ENCODE assay signal across 8 cellular contexts in the genomic region with DNA sequence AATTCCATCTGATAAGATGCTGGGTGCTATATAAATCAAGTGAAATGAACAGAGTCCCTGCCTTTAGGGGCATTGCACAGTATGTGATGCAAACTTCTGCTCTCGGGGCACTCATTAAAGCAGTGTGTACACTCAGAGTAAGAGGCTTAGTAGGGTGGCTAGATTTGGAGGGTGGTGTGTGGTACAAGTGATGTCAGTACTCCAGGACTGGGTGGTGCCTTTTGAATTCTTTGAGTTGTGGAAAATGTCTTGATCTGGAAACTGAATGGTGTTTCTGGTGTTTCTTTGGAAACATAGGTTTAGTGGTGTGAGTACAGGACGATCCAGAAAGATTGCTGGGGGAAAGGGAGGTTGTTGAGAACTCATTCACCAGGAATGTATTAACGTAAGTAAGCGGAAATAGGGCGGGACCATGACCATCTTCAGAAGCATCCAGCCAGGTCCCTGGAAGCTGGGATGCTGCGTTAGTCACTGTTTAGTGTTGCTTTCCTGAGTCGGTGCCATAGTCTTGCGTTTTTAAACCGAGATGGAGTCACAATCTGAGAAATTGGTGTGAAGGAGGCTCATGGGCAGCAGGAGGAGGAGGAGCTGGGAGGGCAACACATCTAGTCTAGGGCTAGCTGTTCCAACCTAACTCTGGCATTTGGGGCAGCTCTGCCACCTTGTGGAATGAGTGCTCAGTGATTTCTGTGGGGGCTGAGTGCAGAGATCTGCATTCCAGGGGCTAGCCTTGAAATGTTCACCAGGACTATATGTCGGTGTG.
DNase-seq lines count a peak whose midpoint lies in the region; ATAC-seq, FAIRE-seq and TF ChIP-seq lines count a peak whose summit lies in the region.

No MANE protein-coding gene starts in this region.

- H3K9me3 ChIP-seq in HepG2 (ENCODE audit: low read length), result no peaks in the 10 kb centered on the region

- no peaks in the 10 kb centered on the region for H3K79me2 ChIP-seq in HepG2 (ENCODE audit: insufficient read depth, low read length)

- TF ChIP-seq CTCF in choroid plexus epithelial cell (conservative IDR thresholded peaks at IDR 0.05; ENCODE audit: low read depth, low read length) (peak; percentile 77), HepG2 (CRISPR knock-in tag; IDR thresholded peaks at IDR 0.05) (peak; percentile 95)

- H3K4me2 ChIP-seq in HepG2 (ENCODE audit: low read depth, low read length), result no peak overlapping the region

- H3K9ac ChIP-seq in HepG2 (ENCODE audit: insufficient read depth, low read depth, low read length), result no peak overlapping the region

- BruUV-seq in HepG2 (replicated peaks; lab: Mats Ljungman, UMichigan), result no TSS peak

- intact Hi-C loops in HepG2 (cut with micrococcal nuclease; ENCODE audit: unreplicated experiment), result loop anchor here (2.0 to 10.0 kb wide), 3 partner anchors 141 to 422 kb away; a partner anchor contains a TSS

- peak; percentile 99 for ATAC-seq in HepG2
- ATAC-seq in HG02588 (IDR thresholded peaks at IDR 0.05; ENCODE audit: unreplicated experiment), result no peak

- H3K4me3 ChIP-seq in choroid plexus epithelial cell (ENCODE audit: low read depth, low read length) (peak overlapping the region; percentile 49), HepG2 (replicated peaks in 1 of 3; ENCODE audit: insufficient read depth in 1 of 3, low read depth in 2 of 3, low read length in 3 of 3) (no peak overlapping the region)

- 59% methylated on average over 10 of the region's 10 CpGs for whole genome bisulfite sequencing in HepG2 (ENCODE audit: low lambda C conversion rate)

- in situ Hi-C loops in HepG2 (cut with HindIII; ENCODE audit: extremely low pct_ligation_motif_present, low pct_unique_long_range_greater_than_20kb), result loop anchor here (5.0 kb wide), 1 partner anchor 142 kb away; a partner anchor contains a TSS

- H3K36me3 ChIP-seq in HepG2 (replicated peaks in 1 of 2; ENCODE audit: control insufficient read depth in 1 of 2, insufficient read depth in 2 of 2, low read length in 2 of 2), result peaks cover 0 to 4% of the 10 kb centered on the region in 2 experiments; a peak in 2 of 5 replicates

- TF ChIP-seq EP300 in HepG2 (IDR thresholded peaks at IDR 0.05; ENCODE audit: low read depth in 2 of 2, low read length in 2 of 2) (no peak), HepG2 (CRISPR knock-in tag; IDR thresholded peaks at IDR 0.05; ENCODE audit: borderline replicate concordance) (no peak)

- POLR2A ChIA-PET in HepG2 (lab: Yijun Ruan, JAX), result interaction anchor here (1.0 to 3.7 kb wide), 3 partner anchors 70 to 141 kb away, joined by 4 to 28 read pairs (median 6); a partner anchor contains a TSS

- no peaks in the 10 kb centered on the region for H4K20me1 ChIP-seq in HepG2 (ENCODE audit: insufficient read depth, low read length)

- FAIRE-seq in HepG2 (lab: Jason Lieb, UNC), result peak; percentile 99

- H2AFZ ChIP-seq in HepG2 (ENCODE audit: low read length), result no peak overlapping the region

- no peaks in the 10 kb centered on the region for H3K4me1 ChIP-seq in HepG2 (ENCODE audit: insufficient read depth, low read length)

- H3K27ac ChIP-seq in HepG2 (ENCODE audit: extremely low read length, insufficient read depth, low read length), result no peak overlapping the region

- TF ChIP-seq RAD21 in HepG2 (CRISPR knock-in tag; IDR thresholded peaks at IDR 0.05), result peak; percentile 95

- CTCF ChIA-PET in HepG2 (lab: Yijun Ruan, JAX; ENCODE audit: low intra/inter-chr PET ratio, low total read pairs), result interaction anchor here (0.6 to 1.8 kb wide), 5 partner anchors 197 to 395 kb away, joined by 3 to 7 read pairs (median 4); no protein-coding TSS in a partner anchor

- DNase-seq in activated CD4-positive, CD25-positive, alpha-beta regulatory T cell (lab: John Stamatoyannopoulos, UW), result peak in 3 of 4 experiments; percentile 7 to 23 (median 22)
- DNase-seq in activated CD4-positive, CD25-positive, alpha-beta regulatory T cell treated with anti-CD3 and anti-CD28 coated beads, Interleukin-2, amount 50 U/mL, for 72 hours, result no peak
- DNase-seq in NCI-H2227 (lab: John Stamatoyannopoulos, UW; ENCODE audit: unreplicated experiment) (peak; percentile 75), choroid plexus epithelial cell (ENCODE audit: low read depth) (peak; percentile 99), HepG2 (ENCODE audit: low spot score) (peak; percentile 82)
- peak; percentile 46 to 60 for DNase-seq in activated CD4-positive, alpha-beta T cell treated with anti-CD3 and anti-CD28 coated beads for 4 hours
- peak; percentile 38 for DNase-seq in stimulated activated CD4-positive, alpha-beta T cell treated with anti-CD3 and anti-CD28 coated beads, Interleukin-2, amount 100 ng/mL, for 4 hours (ENCODE audit: low read depth)

- TF ChIP-seq POLR2A in HepG2 (IDR thresholded peaks at IDR 0.05; ENCODE audit: insufficient read depth in 1 of 2, low read depth in 2 of 2, low read length in 2 of 2), result no peak

- H3K27me3 ChIP-seq in HepG2 (ENCODE audit: control insufficient read depth in 1 of 2, insufficient read depth in 2 of 2, low read length in 2 of 2), result no peaks in the 10 kb centered on the region

TF ChIP-seq in HepG2, 621 proteins besides CTCF, POLR2A, EP300 and RAD21 (continues in another document):
- TF ChIP-seq ELF1 (CRISPR knock-in tag; IDR thresholded peaks at IDR 0.05) (0 out of 2 replicates have a peak, but pooled peaks have one; percentile 16), ZBTB38 (CRISPR knock-in tag; IDR thresholded peaks at IDR 0.05) (0 out of 2 replicates have a peak, but pooled peaks have one; percentile 51), RXRA (CRISPR knock-in tag; IDR thresholded peaks at IDR 0.05) (0 out of 2 replicates have a peak, but pooled peaks have one; percentile 46), SALL1 (CRISPR knock-in tag; IDR thresholded peaks at IDR 0.05) (peak; percentile 49; the same call in 1 of the 2 replicates), HOXA3 (CRISPR knock-in tag; IDR thresholded peaks at IDR 0.05) (peak; percentile 9; the same call in 1 of the 2 replicates), ZBTB42 (CRISPR knock-in tag; IDR thresholded peaks at IDR 0.05) (no peak), KDM4B (CRISPR knock-in tag; IDR thresholded peaks at IDR 0.05) (0 out of 2 replicates have a peak, but pooled peaks have one; percentile 42), ZFP1 (CRISPR knock-in tag; IDR thresholded peaks at IDR 0.05) (0 out of 2 replicates have a peak, but pooled peaks have one; percentile 51), ZKSCAN8 (CRISPR knock-in tag; IDR thresholded peaks at IDR 0.05; ENCODE audit: borderline replicate concordance) (peak; percentile 76; the same call in 1 of the 2 replicates), SSRP1 (CRISPR knock-in tag; IDR thresholded peaks at IDR 0.05) (0 out of 2 replicates have a peak, but pooled peaks have one; percentile 81), HDAC1 (CRISPR knock-in tag; IDR thresholded peaks at IDR 0.05) (0 out of 2 replicates have a peak, but pooled peaks have one; percentile 19), SMAD3 (CRISPR knock-in tag; IDR thresholded peaks at IDR 0.05) (peak; percentile 65; the same call in 1 of the 2 replicates), ZSCAN30 (CRISPR knock-in tag; IDR thresholded peaks at IDR 0.05) (0 out of 2 replicates have a peak, but pooled peaks have one; percentile 36), PPARG (CRISPR knock-in tag; conservative IDR thresholded peaks at IDR 0.05) (0 out of 2 replicates have a peak, but pooled peaks have one; percentile 51), KMT2A (CRISPR knock-in tag; IDR thresholded peaks at IDR 0.05) (0 out of 2 replicates have a peak, but pooled peaks have one; percentile 28), ZNF124 (CRISPR knock-in tag; IDR thresholded peaks at IDR 0.05) (0 out of 2 replicates have a peak, but pooled peaks have one; percentile 54)
- TF ChIP-seq, protein P1, sequence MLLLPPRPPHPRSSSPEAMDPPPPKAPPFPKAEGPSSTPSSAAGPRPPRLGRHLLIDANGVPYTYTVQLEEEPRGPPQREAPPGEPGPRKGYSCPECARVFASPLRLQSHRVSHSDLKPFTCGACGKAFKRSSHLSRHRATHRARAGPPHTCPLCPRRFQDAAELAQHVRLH (CRISPR knock-in tag; IDR thresholded peaks at IDR 0.05; ENCODE audit: borderline replicate concordance, low read depth), result 0 out of 2 replicates have a peak, but pooled peaks have one; percentile 42
- TF ChIP-seq, protein P2, sequence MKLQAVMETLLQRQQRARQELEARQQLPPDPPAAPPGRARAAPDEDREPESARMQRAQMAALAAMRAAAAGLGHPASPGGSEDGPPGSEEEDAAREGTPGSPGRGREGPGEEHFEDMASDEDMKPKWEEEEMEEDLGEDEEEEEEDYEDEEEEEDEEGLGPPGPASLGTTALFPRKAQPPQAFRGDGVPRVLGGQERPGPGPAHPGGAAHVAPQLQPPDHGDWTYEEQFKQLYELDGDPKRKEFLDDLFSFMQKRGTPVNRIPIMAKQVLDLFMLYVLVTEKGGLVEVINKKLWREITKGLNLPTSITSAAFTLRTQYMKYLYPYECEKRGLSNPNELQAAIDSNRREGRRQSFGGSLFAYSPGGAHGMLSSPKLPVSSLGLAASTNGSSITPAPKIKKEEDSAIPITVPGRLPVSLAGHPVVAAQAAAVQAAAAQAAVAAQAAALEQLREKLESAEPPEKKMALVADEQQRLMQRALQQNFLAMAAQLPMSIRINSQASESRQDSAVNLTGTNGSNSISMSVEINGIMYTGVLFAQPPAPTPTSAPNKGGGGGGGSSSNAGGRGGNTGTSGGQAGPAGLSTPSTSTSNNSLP (IDR thresholded peaks at IDR 0.05; ENCODE audit: low read depth, low read length), result peak; percentile 51; the same call in 1 of the 2 replicates
- TF ChIP-seq, protein P3, sequence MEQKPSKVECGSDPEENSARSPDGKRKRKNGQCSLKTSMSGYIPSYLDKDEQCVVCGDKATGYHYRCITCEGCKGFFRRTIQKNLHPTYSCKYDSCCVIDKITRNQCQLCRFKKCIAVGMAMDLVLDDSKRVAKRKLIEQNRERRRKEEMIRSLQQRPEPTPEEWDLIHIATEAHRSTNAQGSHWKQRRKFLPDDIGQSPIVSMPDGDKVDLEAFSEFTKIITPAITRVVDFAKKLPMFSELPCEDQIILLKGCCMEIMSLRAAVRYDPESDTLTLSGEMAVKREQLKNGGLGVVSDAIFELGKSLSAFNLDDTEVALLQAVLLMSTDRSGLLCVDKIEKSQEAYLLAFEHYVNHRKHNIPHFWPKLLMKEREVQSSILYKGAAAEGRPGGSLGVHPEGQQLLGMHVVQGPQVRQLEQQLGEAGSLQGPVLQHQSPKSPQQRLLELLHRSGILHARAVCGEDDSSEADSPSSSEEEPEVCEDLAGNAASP (CRISPR knock-in tag; IDR thresholded peaks at IDR 0.05; ENCODE audit: borderline replicate concordance), result peak; percentile 57; the same call in 1 of the 2 replicates
